ENCODE assay signal across 10 cellular contexts in genomic region chr17:47292206-47292605, GRCh38. TPM values are rescaled to one million over a fixed set of nuclear protein-coding genes. Genes with fewer than 3 reads are reported as not detected.
"Had no signal": no experiment of that assay in that cellular context is flagged by ENCODE, and none has a peak within 500 bp of the region (broad histone marks: within the 10 kb centered on the region; RNA-seq: fewer than 3 reads in every experiment).

No MANE protein-coding gene starts in this region.

- H3K4me3 Mint-ChIP-seq: HFFc6 had no signal

- H3K4me1 ChIP-seq: HAP-1 had no signal

- DNase-seq: GM23248, GOT3, H7, HFFc6, KG1 had no signal

- ATAC-seq: HCT116 had no signal

- H2AFZ ChIP-seq: GM23248 had no signal

- H3K9me3 Mint-ChIP-seq: HFFc6, IgD-negative memory B cell had no signal

- H3K36me3 ChIP-seq: HAP-1 had no signal

- H3K9me3 ChIP-seq: HAP-1 had no signal

- H3K27ac Mint-ChIP-seq: HFFc6 had no signal

- H3K4me3 ChIP-seq: GM23248, HAP-1 had no signal

- H3K27ac ChIP-seq: GM23248 had no signal

- H3K27me3 Mint-ChIP-seq: IgD-negative memory B cell had no signal

- FAIRE-seq: HTR-8/SVneo had no signal

- H3K9ac ChIP-seq: GM23248 had no signal

RNA-seq across cellular contexts. Expression of gene ITGB3, which starts 38.6 kb away (rescaled TPM):
- total RNA-seq: HT-29 had no signal
